Comparison of ENCODE assay signal across 36 cellular contexts in genomic region chr9:21890696-21891095, GRCh38.
"Had no signal": no experiment of that assay in that cellular context is flagged by ENCODE, and none has a peak within 500 bp of the region (broad histone marks: within the 10 kb centered on the region; RNA-seq: fewer than 3 reads in every experiment).

No MANE protein-coding gene starts in this region.

- H3K36me3 ChIP-seq: breast epithelium, cardiac muscle cell, WERI-Rb-1 had no signal

- FAIRE-seq: frontal cortex had no signal

- H3K4me3 Mint-ChIP-seq: activated B cell treated with CpG ODN at 0.5 μM for 24 hours; activated CD8-positive, alpha-beta T cell treated with anti-CD3 and anti-CD28 coated beads for 36 hours; activated naive CD8-positive, alpha-beta T cell; activated T-cell treated with anti-CD3 and anti-CD28 coated beads, Interleukin-2, amount 50 U/mL, for 4 hours; activated T-helper 17 cell treated with anti-CD3 and anti-CD28 coated beads, Interleukin-2, amount 50 U/mL, for 72 hours; brain; dendritic cell treated with granulocyte-macrophage colony-stimulating factor and Interleukin-4, amounts not matched to agents 40 ng/mL and 50 ng/mL, for 4 days; endodermal cell; T-helper 17 cell; T-helper 2 cell treated with Interferon-gamma antibody and Interleukin-4, amounts not matched to agents 5 μg/mL and 100 μg/mL, for 36 hours had no signal

- H3K27me3 Mint-ChIP-seq: activated B cell treated with CpG ODN at 0.5 μM for 24 hours; activated CD8-positive, alpha-beta T cell treated with anti-CD3 and anti-CD28 coated beads for 36 hours; activated naive CD8-positive, alpha-beta T cell; activated T-helper 17 cell treated with anti-CD3 and anti-CD28 coated beads, Interleukin-2, amount 50 U/mL, for 72 hours; brain; dendritic cell treated with granulocyte-macrophage colony-stimulating factor and Interleukin-4, amounts not matched to agents 40 ng/mL and 50 ng/mL, for 4 days; T-helper 17 cell had no signal

- ATAC-seq: activated CD4-positive, CD25-positive, alpha-beta regulatory T cell treated with anti-CD3 and anti-CD28 coated beads, Interleukin-2, amount 50 U/mL, for 24 hours; activated CD8-positive, alpha-beta T cell treated with anti-CD3 and anti-CD28 coated beads for 36 hours; activated T-cell treated with anti-CD3 and anti-CD28 coated beads, Interleukin-2, amount 50 U/mL, for 4 hours; activated T-helper 17 cell treated with anti-CD3 and anti-CD28 coated beads, Interleukin-2, amount 50 U/mL, for 72 hours; T-helper 17 cell had no signal

- DNase-seq: activated B cell treated with CpG ODN at 0.5 μM for 24 hours; activated CD4-positive, alpha-beta T cell treated with anti-CD3 and anti-CD28 coated beads for 48 hours; activated CD4-positive, alpha-beta T cell treated with anti-CD3 and anti-CD28 coated beads, Interleukin-2, amount 50 U/mL, for 1 hour; activated CD4-positive, alpha-beta T cell treated with anti-CD3 and anti-CD28 coated beads, Interleukin-2, amount 50 U/mL, for 48 hours; activated CD8-positive, alpha-beta memory T cell treated with anti-CD3 and anti-CD28 coated beads for 24 hours; activated CD8-positive, alpha-beta T cell treated with anti-CD3 and anti-CD28 coated beads for 36 hours; activated effector memory CD4-positive, alpha-beta T cell treated with Interleukin-2 at 50 U/mL for 16 hours; activated gamma-delta T cell treated with Interleukin-2 at 50 U/mL for 16 hours; activated naive CD4-positive, alpha-beta T cell treated with anti-CD3 and anti-CD28 coated beads, Interleukin-2, amount 50 U/mL, for 16 hours; activated naive CD4-positive, alpha-beta T cell treated with Interleukin-2 at 50 U/mL for 16 hours; activated T-cell treated with anti-CD3 and anti-CD28 coated beads, Interleukin-2, amount 50 U/mL, for 4 hours; amygdala; aorta; central memory CD4-positive, alpha-beta T cell; cerebellar nuclear complex; dorsolateral prefrontal cortex; effector memory CD4-positive, alpha-beta T cell; endodermal cell; erythroblast; foreskin fibroblast; head of caudate nucleus; T-helper 1 cell; T-helper 17 cell; T1000 had no signal

- H3K27ac ChIP-seq: breast epithelium, cardiac muscle cell, coronary artery, dorsolateral prefrontal cortex, esophagus muscularis mucosa, WERI-Rb-1 had no signal

- H3K4me3 ChIP-seq: breast epithelium, cardiac muscle cell, coronary artery, dorsolateral prefrontal cortex, esophagus muscularis mucosa had no signal

- H3K4me1 ChIP-seq: breast epithelium, esophagus muscularis mucosa had no signal

- H3K27ac Mint-ChIP-seq: activated B cell treated with CpG ODN at 0.5 μM for 24 hours; activated CD8-positive, alpha-beta T cell treated with anti-CD3 and anti-CD28 coated beads for 36 hours; activated naive CD8-positive, alpha-beta T cell; activated T-helper 17 cell treated with anti-CD3 and anti-CD28 coated beads, Interleukin-2, amount 50 U/mL, for 72 hours; brain; dendritic cell treated with granulocyte-macrophage colony-stimulating factor and Interleukin-4, amounts not matched to agents 40 ng/mL and 50 ng/mL, for 4 days; endodermal cell; T-helper 17 cell; T-helper 2 cell treated with Interferon-gamma antibody and Interleukin-4, amounts not matched to agents 5 μg/mL and 100 μg/mL, for 36 hours had no signal

- H3K27me3 ChIP-seq: breast epithelium, cardiac muscle cell, dorsolateral prefrontal cortex, esophagus muscularis mucosa had no signal

- H3K4me1 Mint-ChIP-seq: activated B cell treated with CpG ODN at 0.5 μM for 24 hours, brain, endodermal cell, T-helper 17 cell had no signal
